Comparison of ENCODE assay signal across 9 cellular contexts in the genomic region with DNA sequence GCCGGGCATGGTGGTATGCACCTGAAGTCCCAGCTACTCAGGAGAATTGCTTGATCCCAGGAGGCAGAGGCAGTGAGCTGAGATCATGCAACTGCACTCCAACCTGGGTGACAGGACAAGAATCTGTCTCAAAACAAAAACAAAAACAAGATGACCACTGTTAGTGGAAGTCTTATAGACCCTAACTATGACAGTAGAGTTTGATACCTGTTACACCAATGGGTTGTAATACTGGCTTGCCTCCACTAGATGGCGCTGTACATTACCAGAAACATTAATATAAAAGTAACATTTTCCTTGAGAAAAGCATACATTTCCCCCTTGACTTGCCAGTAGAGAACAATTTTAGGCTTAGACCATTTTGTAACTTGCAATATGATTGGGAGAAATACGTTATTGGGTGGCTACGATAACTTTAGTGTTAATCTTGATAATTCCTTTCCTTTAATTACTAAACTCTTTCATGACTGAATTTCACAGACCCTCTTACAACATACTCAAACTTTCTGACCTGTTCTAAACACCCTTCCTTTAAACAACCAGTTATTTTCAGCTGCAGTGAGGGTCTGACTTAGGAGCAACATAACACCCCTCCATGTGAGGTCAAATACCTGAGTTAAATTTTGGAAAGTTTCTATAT. TPM values are rescaled to one million over a fixed set of nuclear protein-coding genes. Genes with fewer than 3 reads are reported as not detected.
A peak's percentile ranks its signal among the peaks of the same experiment; 100 is the strongest.
DNase-seq lines count a peak whose midpoint lies in the region; ATAC-seq, FAIRE-seq and TF ChIP-seq lines count a peak whose summit lies in the region.
"Had no signal": no experiment of that assay in that cellular context is flagged by ENCODE, and none has a peak within 500 bp of the region (broad histone marks: within the 10 kb centered on the region; RNA-seq: fewer than 3 reads in every experiment).

No MANE protein-coding gene starts in this region.

- H3K9ac ChIP-seq in GM12878 (ENCODE audit: control insufficient read depth, insufficient read depth, low read length): no peak overlapping the region

- H3K4me3 ChIP-seq in SJCRH30 (no peak overlapping the region), GM12878 (no peak overlapping the region), right lobe of liver (no peak overlapping the region)

- H3K36me3 ChIP-seq in SJCRH30 (no peaks in the 10 kb centered on the region), GM12878 (ENCODE audit: control insufficient read depth in 2 of 2, insufficient read depth in 2 of 2, low read length in 1 of 2) (no peaks in the 10 kb centered on the region), right lobe of liver (no peaks in the 10 kb centered on the region)

- no peak for TF ChIP-seq POLR2A in GM12878 (IDR thresholded peaks at IDR 0.05; ENCODE audit: low read depth, low read length)
- no peak for TF ChIP-seq POLR2A in right lobe of liver (IDR thresholded peaks at IDR 0.05)

- CTCF ChIA-PET in GM12878 (lab: Yijun Ruan, JAX): interaction anchor here (0.6 to 4.2 kb wide), 16 partner anchors 10 to 331 kb away, joined by 3 to 37 read pairs (median 4); no protein-coding TSS in a partner anchor

- H3K27me3 ChIP-seq in SJCRH30 (no peaks in the 10 kb centered on the region), GM12878 (replicated peaks in 1 of 2; ENCODE audit: control insufficient read depth in 2 of 2, insufficient read depth in 2 of 2, low read length in 1 of 2) (no peaks in the 10 kb centered on the region), right lobe of liver (no peaks in the 10 kb centered on the region)

- peak; percentile 50 for ATAC-seq in HG03175 (IDR thresholded peaks at IDR 0.05; ENCODE audit: unreplicated experiment)
- ATAC-seq in GM12878: peak; percentile 72
- peak; percentile 31 to 60 (median 51) for ATAC-seq in right lobe of liver
- ATAC-seq in GM18867 (IDR thresholded peaks at IDR 0.05; ENCODE audit: unreplicated experiment): no peak
- ATAC-seq: activated naive CD4-positive, alpha-beta T cell treated with anti-CD3 and anti-CD28 coated beads, Interleukin-2, amount 50 U/mL, for 72 hours had no signal

- intact Hi-C loops in GM12878 (cut with micrococcal nuclease; ENCODE audit: unreplicated experiment): loop anchor here (1.0 to 5.0 kb wide), 5 partner anchors 52 to 236 kb away; no protein-coding TSS in a partner anchor
- intact Hi-C loops in right lobe of liver (cut with DNase I): loop anchor here (5.0 to 10.0 kb wide), 3 partner anchors 64 to 234 kb away; no protein-coding TSS in a partner anchor

- H3K79me2 ChIP-seq in GM12878 (ENCODE audit: control insufficient read depth, insufficient read depth, low read length): no peaks in the 10 kb centered on the region

- peak; percentile 59 to 77 (median 74) for TF ChIP-seq CTCF in GM12878 (IDR thresholded peaks at IDR 0.05 in 2 of 3, conservative IDR thresholded peaks at IDR 0.05 in 1 of 3; ENCODE audit: control insufficient read depth in 2 of 3, extremely low read depth in 1 of 3, insufficient read depth in 1 of 3, low read depth in 3 of 3, low read length in 3 of 3)
- TF ChIP-seq CTCF in right lobe of liver (IDR thresholded peaks at IDR 0.05): peak; percentile 92 to 96 (median 94)

- DNase-seq in DMS53 treated with DMSO at 0.1 percent for 48 hours (lab: John Stamatoyannopoulos, UW; ENCODE audit: unreplicated experiment): peak; percentile 7
- DNase-seq in SJCRH30: peak; percentile 2 to 38
- peak; percentile 16 for DNase-seq in GM12878 (ENCODE audit: low read depth, low spot score)
- DNase-seq in right lobe of liver: peak in 1 of 3 donors; percentile 54
- peak; percentile 75 for DNase-seq in stimulated activated CD8-positive, alpha-beta memory T cell treated with anti-CD3 and anti-CD28 coated beads, Interleukin-4, amount 100 ng/mL, for 48 hours
- no peak for DNase-seq in HuH-7 (ENCODE audit: low spot score)

- WGBS in GM12878 (ENCODE audit: insufficient coverage, insufficient replicate concordance, low lambda C conversion rate, missing lambda C conversion rate): 34% methylated on average over 4 of the region's 4 CpGs
- 39% methylated on average over 4 of the region's 4 CpGs for WGBS in right lobe of liver (ENCODE audit: insufficient coverage, low coverage, low lambda C conversion rate, missing lambda C conversion rate)

- no peaks in the 10 kb centered on the region for H4K20me1 ChIP-seq in GM12878 (ENCODE audit: control insufficient read depth, insufficient read depth)

- RAD21 ChIA-PET in GM12878 (lab: Charles Lee; ENCODE audit: unreplicated experiment): interaction anchor here (0.8 to 2.2 kb wide), 7 partner anchors 18 to 236 kb away, joined by 3 to 14 read pairs (median 4); no protein-coding TSS in a partner anchor

- no peak overlapping the region for H3K27ac ChIP-seq in SJCRH30
- no peak overlapping the region for H3K27ac ChIP-seq in GM12878 (ENCODE audit: control insufficient read depth, insufficient read depth)
- no peak overlapping the region for H3K27ac ChIP-seq in right lobe of liver

- no TSS peak for BruUV-seq in GM12878 (replicated peaks; lab: Mats Ljungman, UMichigan)

- H3K9me3 ChIP-seq in SJCRH30 (replicated peaks): no peaks in the 10 kb centered on the region
- no peaks in the 10 kb centered on the region; the same call in 1 of the 3 replicates for H3K9me3 ChIP-seq in GM12878 (replicated peaks; ENCODE audit: control insufficient read depth, insufficient read depth, low read length)
- no peaks in the 10 kb centered on the region for H3K9me3 ChIP-seq in right lobe of liver

- SMC1A ChIA-PET in GM12878 (lab: Charles Lee; ENCODE audit: uncharacterized antibody, unreplicated experiment): interaction anchor here (0.6 to 3.2 kb wide), 9 partner anchors 14 to 236 kb away, joined by 3 to 18 read pairs (median 4); no protein-coding TSS in a partner anchor

- H3K4me1 ChIP-seq in SJCRH30 (no peaks in the 10 kb centered on the region), GM12878 (ENCODE audit: control insufficient read depth, insufficient read depth, low read length) (no peaks in the 10 kb centered on the region), right lobe of liver (peaks cover 0 to 28% (median 4%) of the 10 kb centered on the region in 4 donors)

- no peak overlapping the region for H3K4me2 ChIP-seq in GM12878 (ENCODE audit: control insufficient read depth, insufficient read depth)

- POLR2A ChIA-PET in GM12878 (lab: Charles Lee): no interaction called here

- TF ChIP-seq EP300 in GM12878 (IDR thresholded peaks at IDR 0.05; ENCODE audit: borderline replicate concordance in 1 of 2, control insufficient read depth in 1 of 2, low read depth in 2 of 2, low read length in 2 of 2): no peak

- in situ Hi-C loops in GM12878 (cut with MboI): loop anchor here (5.0 kb wide), 1 partner anchor 81 kb away; no protein-coding TSS in a partner anchor

- TF ChIP-seq RAD21 in GM12878 (IDR thresholded peaks at IDR 0.05; ENCODE audit: insufficient read depth, low read depth, low read length): peak; percentile 72

- FAIRE-seq in GM12878 (lab: Jason Lieb, UNC): peak; percentile 74

- no peak overlapping the region for H2AFZ ChIP-seq in GM12878 (ENCODE audit: control insufficient read depth, low read depth, low read length)

TF ChIP-seq in GM12878, 131 proteins besides CTCF, POLR2A, EP300 and RAD21:
- TF ChIP-seq POU2F2 (IDR thresholded peaks at IDR 0.05; ENCODE audit: borderline replicate concordance, low read depth, low read length): no peak
- TF ChIP-seq SMC3 (IDR thresholded peaks at IDR 0.05; ENCODE audit: borderline replicate concordance, low read length): peak; percentile 81
- TF ChIP-seq IKZF2 (IDR thresholded peaks at IDR 0.05): no peak
TF ChIP-seq in GM12878: peak in this region for 1.

RNA-seq across cellular contexts. Expression of gene SLC25A52, which starts 19.5 kb away (rescaled TPM):
- 0.20 TPM in 1 of 2 replicates, not detected in the other for total RNA-seq in SJCRH30 (2014; rRNA removed; shearing (Covaris generic))
- 0.66 and 0.84 TPM in 2 replicates for total RNA-seq in GM12878 (2013; cell fraction: nucleolus; rRNA removed)
- not detected in 2 replicates for total RNA-seq in GM12878 (2014; rRNA removed)
- not detected in 2 replicates for total RNA-seq in GM12878 (2014; rRNA removed; fragmentation: Illumina TruSeq; extraction: Trizol)
- total RNA-seq in GM12878 (2021): not detected in 2 replicates
- polyA plus RNA-seq in GM12878 (2011; ENCODE audit: low read depth): not detected
- 0.09 TPM in 1 of 2 replicates, not detected in the other for polyA plus RNA-seq in GM12878 (2011; rRNA removed)
- polyA plus RNA-seq in GM12878 (2011; cell fraction: cytosol; rRNA removed): not detected in 2 replicates
- not detected in 2 replicates for polyA plus RNA-seq in GM12878 (2011; cell fraction: nucleus; rRNA removed)
- polyA plus RNA-seq in GM12878 (2012): not detected in 2 replicates
- polyA plus RNA-seq in GM12878 (2014; fragmentation: Illumina TruSeq; extraction: Trizol): not detected in 2 replicates
- not detected for polyA plus RNA-seq in GM12878 (2014; fragmentation: Nextera tagmentation; extraction: Ambion mirVana)
- not detected in 2 replicates for polyA plus RNA-seq in GM12878 (2014; rRNA removed)
- not detected for polyA plus RNA-seq in GM12878 (2016; fragmentation: Nextera tagmentation; extraction: Ambion mirVana)
- polyA minus RNA-seq in GM12878 (2011; rRNA and poly(A)+ RNA removed): 0.21 TPM in 1 of 2 replicates, not detected in the other
- polyA minus RNA-seq in GM12878 (2011; cell fraction: cytosol; rRNA and poly(A)+ RNA removed): not detected in 2 replicates
- polyA minus RNA-seq in GM12878 (2011; cell fraction: nucleus; rRNA and poly(A)+ RNA removed): not detected in 2 replicates
- not detected for total RNA-seq in right lobe of liver
- total RNA-seq: activated naive CD4-positive, alpha-beta T cell treated with anti-CD3 and anti-CD28 coated beads, Interleukin-2, amount 50 U/mL, for 72 hours had no signal

RNA-seq across cellular contexts. Expression of gene B4GALT6, which starts 56.8 kb away (rescaled TPM):
- 1.2 and 1.6 TPM in 2 replicates for total RNA-seq in SJCRH30 (2014; rRNA removed; shearing (Covaris generic))
- total RNA-seq in GM12878 (2013; cell fraction: nucleolus; rRNA removed): 40.1 and 41.4 TPM in 2 replicates
- 14.8 and 17.8 TPM in 2 replicates for total RNA-seq in GM12878 (2014; rRNA removed)
- 20.8 and 21.9 TPM in 2 replicates for total RNA-seq in GM12878 (2014; rRNA removed; fragmentation: Illumina TruSeq; extraction: Trizol)
- total RNA-seq in GM12878 (2021): 43.0 and 44.5 TPM in 2 replicates
- 6.5 TPM for polyA plus RNA-seq in GM12878 (2011; ENCODE audit: low read depth)
- polyA plus RNA-seq in GM12878 (2011; rRNA removed): 47.4 and 82.7 TPM in 2 replicates
- polyA plus RNA-seq in GM12878 (2011; cell fraction: cytosol; rRNA removed): 11.0 and 15.6 TPM in 2 replicates
- 32.3 and 32.5 TPM in 2 replicates for polyA plus RNA-seq in GM12878 (2011; cell fraction: nucleus; rRNA removed)
- 18.1 and 21.1 TPM in 2 replicates for polyA plus RNA-seq in GM12878 (2012)
- polyA plus RNA-seq in GM12878 (2014; fragmentation: Illumina TruSeq; extraction: Trizol): 35.7 and 48.3 TPM in 2 replicates
- 10 to 100 TPM; 13.4 to 14.1 TPM for polyA plus RNA-seq in GM12878 (2014; fragmentation: Nextera tagmentation; extraction: Ambion mirVana)
- 20.2 and 21.3 TPM in 2 replicates for polyA plus RNA-seq in GM12878 (2014; rRNA removed)
- polyA plus RNA-seq in GM12878 (2016; fragmentation: Nextera tagmentation; extraction: Ambion mirVana): 10 to 100 TPM; 11.9 to 13.6 TPM
- 26.6 and 46.6 TPM in 2 replicates for polyA minus RNA-seq in GM12878 (2011; rRNA and poly(A)+ RNA removed)
- polyA minus RNA-seq in GM12878 (2011; cell fraction: cytosol; rRNA and poly(A)+ RNA removed): 24.7 and 28.3 TPM in 2 replicates
- polyA minus RNA-seq in GM12878 (2011; cell fraction: nucleus; rRNA and poly(A)+ RNA removed): 15.2 and 19.9 TPM in 2 replicates
- 1 to 10 TPM; 1.7 to 4.8 (median 2.0) TPM for total RNA-seq in right lobe of liver
